Comparison of ENCODE assay signal across 22 cellular contexts in the genomic region with DNA sequence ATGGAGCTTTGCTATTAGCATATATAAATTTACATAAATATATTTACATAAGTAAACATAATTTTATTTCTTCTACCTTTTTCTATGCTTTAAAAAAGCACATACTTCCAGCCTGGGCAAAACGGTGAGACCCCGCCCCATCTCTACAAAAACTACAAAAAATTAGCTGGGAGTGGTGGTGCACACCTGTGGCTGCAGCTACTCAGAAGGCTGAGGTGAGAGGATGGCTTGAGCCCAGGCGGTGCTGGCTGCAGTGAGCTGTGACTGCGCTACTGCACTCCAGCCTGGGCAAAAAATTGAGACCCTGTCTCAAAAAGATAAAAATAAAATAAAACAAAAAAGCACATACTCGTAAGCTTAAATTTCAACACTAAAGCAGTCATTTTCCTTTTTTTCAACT.
"Had no signal": no experiment of that assay in that cellular context is flagged by ENCODE, and none has a peak within 500 bp of the region (broad histone marks: within the 10 kb centered on the region; RNA-seq: fewer than 3 reads in every experiment).

No MANE protein-coding gene starts in this region.

- DNase-seq: stimulated activated CD4-positive, alpha-beta T cell treated with anti-CD3 and anti-CD28 coated beads, Interleukin-2, amount 100 ng/mL, for 48 hours; stimulated activated CD4-positive, alpha-beta T cell treated with anti-CD3 and anti-CD28 coated beads, Interleukin-4, amount 100 ng/mL, for 1 hour; stimulated activated CD4-positive, alpha-beta T cell treated with anti-CD3 and anti-CD28 coated beads, Interleukin-4, amount 100 ng/mL, for 24 hours; stimulated activated CD4-positive, alpha-beta T cell treated with anti-CD3 and anti-CD28 coated beads, Interleukin-4, amount 100 ng/mL, for 4 hours; stimulated activated CD8-positive, alpha-beta memory T cell treated with anti-CD3 and anti-CD28 coated beads, Interleukin-4, amount 100 ng/mL, for 48 hours; stimulated activated naive B cell treated with anti-CD40 and anti-IgM and Interleukin-4, amounts not matched to agents 10 μg/mL and 1 μg/mL and 100 μg/mL, for 72 hours; stimulated activated naive CD4-positive, alpha-beta T cell; stimulated activated naive CD4-positive, alpha-beta T cell treated with Interleukin-2 at 50 U/mL for 16 hours; stimulated activated naive CD8-positive, alpha-beta T cell treated with anti-CD3 and anti-CD28 coated beads, Interleukin-15, amount 100 ng/mL, for 72 hours; stimulated activated naive CD8-positive, alpha-beta T cell treated with anti-CD3 and anti-CD28 coated beads, Interleukin-15, Interleukin-2, amounts not matched to agents 100 U/mL and 50 U/mL, for 24 hours; stomach; testis; thyroid gland; tibial artery; transverse colon; upper lobe of left lung; upper lobe of right lung; uterus had no signal

- H3K4me1 ChIP-seq: uterus had no signal

- H3K4me3 ChIP-seq: stomach, suprapubic skin, testis, thoracic aorta, thyroid gland, tibial artery, tibial nerve, transverse colon, upper lobe of left lung, upper lobe of right lung, uterus, vagina had no signal

- H3K27ac ChIP-seq: stomach, suprapubic skin, testis, thoracic aorta, thyroid gland, tibial artery, tibial nerve, transverse colon, upper lobe of left lung, upper lobe of right lung, uterus, vagina had no signal

- H3K36me3 ChIP-seq: stomach, suprapubic skin, thoracic aorta, thyroid gland, tibial artery, tibial nerve, transverse colon, upper lobe of left lung, upper lobe of right lung, uterus, vagina had no signal

- H3K27me3 ChIP-seq: stomach, suprapubic skin, testis, thyroid gland, tibial artery, tibial nerve, transverse colon, upper lobe of left lung, upper lobe of right lung, uterus, vagina had no signal

- H3K9me3 ChIP-seq: stomach, suprapubic skin, testis, thoracic aorta, thyroid gland, tibial artery, tibial nerve, transverse colon, upper lobe of left lung, upper lobe of right lung, uterus, vagina had no signal
